In genomic region chr2:1937480-1937879, GRCh38 we compare ENCODE assay signal across 35 cellular contexts.
"Had no signal": no experiment of that assay in that cellular context is flagged by ENCODE, and none has a peak within 500 bp of the region (broad histone marks: within the 10 kb centered on the region; RNA-seq: fewer than 3 reads in every experiment).

No MANE protein-coding gene starts in this region.

- DNase-seq: activated CD4-positive, alpha-beta T cell treated with anti-CD3 and anti-CD28 coated beads for 1 hour; activated CD4-positive, alpha-beta T cell treated with anti-CD3 and anti-CD28 coated beads for 48 hours; activated CD4-positive, alpha-beta T cell treated with anti-CD3 and anti-CD28 coated beads, Interleukin-2, amount 50 U/mL, for 48 hours; activated CD4-positive, CD25-positive, alpha-beta regulatory T cell; activated CD8-positive, alpha-beta memory T cell treated with anti-CD3 and anti-CD28 coated beads, Interleukin-2, amount 50 U/mL, for 48 hours; activated CD8-positive, alpha-beta T cell treated with anti-CD3 and anti-CD28 coated beads, Interleukin-2, amount 10 ng/mL, durations not matched to agents 7 days and 5 days; activated effector memory CD4-positive, alpha-beta T cell treated with Interleukin-2 at 50 U/mL for 16 hours; activated naive CD4-positive, alpha-beta T cell treated with anti-CD3 and anti-CD28 coated beads, Interleukin-2, amount 10 ng/mL, durations not matched to agents 7 days and 5 days; activated naive CD8-positive, alpha-beta T cell treated with anti-CD3 and anti-CD28 coated beads, Interleukin-2, amount 50 U/mL, for 24 hours; activated T-cell treated with anti-CD3 and anti-CD28 coated beads, Interleukin-2, amount 50 U/mL, for 48 hours; anterior cingulate cortex; caudate nucleus; cerebellar nuclear complex; Karpas-422; KBM-7; NCI-H1105; NCI-H1436; NCI-H1694; NCI-H1930; NCI-H2081 treated with DMSO at 0.1 percent for 48 hours; NCI-H345; NCI-H524 treated with DMSO at 0.1 percent for 48 hours; NK-92 treated with Interleukin-12 subunit alpha and Interleukin-12 subunit beta, amount 100 ng/mL, for 24 hours; PC-3; Peyer's patch; SW 1271; T-helper 1 cell; T-helper 2 cell; T-helper 9 cell; WERI-Rb-1 had no signal

- H3K4me1 Mint-ChIP-seq: activated naive CD4-positive, alpha-beta T cell treated with anti-CD3 and anti-CD28 coated beads, Interleukin-2, amount 10 ng/mL, durations not matched to agents 7 days and 5 days; activated naive CD8-positive, alpha-beta T cell treated with anti-CD3 and anti-CD28 coated beads, Interleukin-2, amount 50 U/mL, for 24 hours had no signal

- H3K27me3 Mint-ChIP-seq: activated naive CD8-positive, alpha-beta T cell treated with anti-CD3 and anti-CD28 coated beads, Interleukin-2, amount 50 U/mL, for 24 hours had no signal

- H3K4me3 Mint-ChIP-seq: activated CD8-positive, alpha-beta T cell treated with anti-CD3 and anti-CD28 coated beads, Interleukin-2, amount 10 ng/mL, durations not matched to agents 7 days and 5 days; activated naive CD4-positive, alpha-beta T cell treated with anti-CD3 and anti-CD28 coated beads, Interleukin-2, amount 10 ng/mL, durations not matched to agents 7 days and 5 days; activated naive CD8-positive, alpha-beta T cell; activated naive CD8-positive, alpha-beta T cell treated with anti-CD3 and anti-CD28 coated beads, Interleukin-2, amount 50 U/mL, for 24 hours; brain had no signal

- FAIRE-seq: bronchial epithelial cell had no signal

- H3K36me3 Mint-ChIP-seq: activated naive CD4-positive, alpha-beta T cell treated with anti-CD3 and anti-CD28 coated beads, Interleukin-2, amount 10 ng/mL, durations not matched to agents 7 days and 5 days; activated naive CD8-positive, alpha-beta T cell had no signal

- H3K4me1 ChIP-seq: Peyer's patch had no signal

- ATAC-seq: activated CD8-positive, alpha-beta T cell treated with anti-CD3 and anti-CD28 coated beads, Interleukin-2, amount 10 ng/mL, durations not matched to agents 7 days and 5 days; activated naive CD8-positive, alpha-beta T cell treated with anti-CD3 and anti-CD28 coated beads, Interleukin-2, amount 50 U/mL, for 24 hours; PC-3; Right ventricle myocardium inferior had no signal

- H3K9me3 Mint-ChIP-seq: activated naive CD4-positive, alpha-beta T cell treated with anti-CD3 and anti-CD28 coated beads, Interleukin-2, amount 10 ng/mL, durations not matched to agents 7 days and 5 days; activated naive CD8-positive, alpha-beta T cell treated with anti-CD3 and anti-CD28 coated beads, Interleukin-2, amount 50 U/mL, for 24 hours had no signal

- H3K27ac Mint-ChIP-seq: activated CD8-positive, alpha-beta T cell treated with anti-CD3 and anti-CD28 coated beads, Interleukin-2, amount 10 ng/mL, durations not matched to agents 7 days and 5 days; activated naive CD4-positive, alpha-beta T cell treated with anti-CD3 and anti-CD28 coated beads, Interleukin-2, amount 10 ng/mL, durations not matched to agents 7 days and 5 days; activated naive CD8-positive, alpha-beta T cell; activated naive CD8-positive, alpha-beta T cell treated with anti-CD3 and anti-CD28 coated beads, Interleukin-2, amount 50 U/mL, for 24 hours had no signal

- H3K27ac ChIP-seq: Peyer's patch, RWPE1, WERI-Rb-1 had no signal

- H3K9me3 ChIP-seq: Peyer's patch had no signal

- H3K4me3 ChIP-seq: Peyer's patch had no signal

- H3K27me3 ChIP-seq: Peyer's patch had no signal

- H3K36me3 ChIP-seq: Peyer's patch, WERI-Rb-1 had no signal
